Comparison of ENCODE assay signal across 32 cellular contexts in the genomic region with DNA sequence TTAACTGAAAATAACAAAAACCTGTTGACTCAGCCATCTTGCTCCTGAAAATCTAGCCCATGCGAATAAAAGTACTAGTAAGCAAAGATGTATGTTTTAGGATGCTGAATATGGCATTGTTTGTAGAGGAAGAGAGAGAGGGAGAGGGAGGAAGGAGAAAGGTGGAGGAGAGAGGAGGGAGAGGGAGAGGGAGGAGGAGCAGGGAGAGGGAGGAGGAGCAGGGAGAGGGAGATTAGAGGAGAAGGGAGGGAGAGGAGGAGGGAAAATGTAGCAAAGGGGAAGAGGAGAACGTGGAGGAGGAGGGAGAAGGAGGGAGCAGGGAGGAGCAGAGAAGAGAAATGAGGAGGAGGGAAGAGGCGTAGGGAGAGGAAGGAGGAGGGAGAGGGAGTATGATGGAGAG.
"Had no signal": no experiment of that assay in that cellular context is flagged by ENCODE, and none has a peak within 500 bp of the region (broad histone marks: within the 10 kb centered on the region; RNA-seq: fewer than 3 reads in every experiment).

No MANE protein-coding gene starts in this region.

- H3K4me3 ChIP-seq: ascending aorta, cardiac muscle cell had no signal

- H3K27ac ChIP-seq: ascending aorta, cardiac muscle cell, VCaP had no signal

- FAIRE-seq: bronchial epithelial cell, TTC549 had no signal

- H3K9me3 ChIP-seq: ascending aorta had no signal

- H3K4me1 ChIP-seq: ascending aorta had no signal

- ATAC-seq: activated CD4-positive, alpha-beta T cell treated with anti-CD3 and anti-CD28 coated beads for 36 hours; activated CD4-positive, CD25-positive, alpha-beta regulatory T cell treated with anti-CD3 and anti-CD28 coated beads, Interleukin-2, amount 50 U/mL, for 24 hours; activated CD8-positive, alpha-beta memory T cell treated with anti-CD3 and anti-CD28 coated beads, Interleukin-2, amount 10 ng/mL, durations not matched to agents 7 days and 5 days; activated CD8-positive, alpha-beta T cell treated with anti-CD3 and anti-CD28 coated beads, Interleukin-2, amount 10 ng/mL, durations not matched to agents 7 days and 5 days; activated naive CD8-positive, alpha-beta T cell treated with anti-CD3 and anti-CD28 coated beads, Interleukin-2, amount 50 U/mL, for 24 hours had no signal

- H3K36me3 ChIP-seq: ascending aorta, cardiac muscle cell had no signal

- DNase-seq: activated CD4-positive, alpha-beta memory T cell treated with anti-CD3 and anti-CD28 coated beads, Interleukin-2, amount 10 ng/mL, durations not matched to agents 7 days and 5 days; activated CD4-positive, alpha-beta T cell treated with anti-CD3 and anti-CD28 coated beads for 1 hour; activated CD4-positive, alpha-beta T cell treated with anti-CD3 and anti-CD28 coated beads for 36 hours; activated CD4-positive, alpha-beta T cell treated with anti-CD3 and anti-CD28 coated beads for 48 hours; activated CD4-positive, alpha-beta T cell treated with anti-CD3 and anti-CD28 coated beads, Interleukin-2, amount 10 ng/mL, durations not matched to agents 7 days and 5 days; activated CD4-positive, alpha-beta T cell treated with anti-CD3 and anti-CD28 coated beads, Interleukin-2, amount 50 U/mL, for 48 hours; activated CD4-positive, CD25-positive, alpha-beta regulatory T cell; activated CD8-positive, alpha-beta memory T cell treated with anti-CD3 and anti-CD28 coated beads for 24 hours; activated CD8-positive, alpha-beta memory T cell treated with anti-CD3 and anti-CD28 coated beads, Interleukin-2, amount 10 ng/mL, durations not matched to agents 7 days and 5 days; activated CD8-positive, alpha-beta memory T cell treated with anti-CD3 and anti-CD28 coated beads, Interleukin-2, amount 50 U/mL, for 48 hours; activated CD8-positive, alpha-beta T cell treated with anti-CD3 and anti-CD28 coated beads, Interleukin-2, amount 10 ng/mL, durations not matched to agents 7 days and 5 days; activated effector memory CD4-positive, alpha-beta T cell treated with Interleukin-2 at 50 U/mL for 16 hours; activated gamma-delta T cell; activated naive CD4-positive, alpha-beta T cell treated with anti-CD3 and anti-CD28 coated beads, Interleukin-2, amount 10 ng/mL, durations not matched to agents 7 days and 5 days; activated naive CD4-positive, alpha-beta T cell treated with Interleukin-2 at 50 U/mL for 16 hours; activated naive CD8-positive, alpha-beta T cell treated with anti-CD3 and anti-CD28 coated beads, Interleukin-2, amount 10 ng/mL, durations not matched to agents 7 days and 5 days; activated naive CD8-positive, alpha-beta T cell treated with anti-CD3 and anti-CD28 coated beads, Interleukin-2, amount 50 U/mL, for 24 hours; activated T-cell treated with anti-CD3 and anti-CD28 coated beads, Interleukin-2, amount 50 U/mL, for 24 hours; activated T-cell treated with anti-CD3 and anti-CD28 coated beads, Interleukin-2, amount 50 U/mL, for 48 hours; amygdala; anterior cingulate cortex; caudate nucleus; cerebellar nuclear complex; T-helper 1 cell; T-helper 2 cell; T-helper 9 cell had no signal

- H3K27me3 ChIP-seq: ascending aorta had no signal
